ENCODE assay signal across 9 cellular contexts in the genomic region with DNA sequence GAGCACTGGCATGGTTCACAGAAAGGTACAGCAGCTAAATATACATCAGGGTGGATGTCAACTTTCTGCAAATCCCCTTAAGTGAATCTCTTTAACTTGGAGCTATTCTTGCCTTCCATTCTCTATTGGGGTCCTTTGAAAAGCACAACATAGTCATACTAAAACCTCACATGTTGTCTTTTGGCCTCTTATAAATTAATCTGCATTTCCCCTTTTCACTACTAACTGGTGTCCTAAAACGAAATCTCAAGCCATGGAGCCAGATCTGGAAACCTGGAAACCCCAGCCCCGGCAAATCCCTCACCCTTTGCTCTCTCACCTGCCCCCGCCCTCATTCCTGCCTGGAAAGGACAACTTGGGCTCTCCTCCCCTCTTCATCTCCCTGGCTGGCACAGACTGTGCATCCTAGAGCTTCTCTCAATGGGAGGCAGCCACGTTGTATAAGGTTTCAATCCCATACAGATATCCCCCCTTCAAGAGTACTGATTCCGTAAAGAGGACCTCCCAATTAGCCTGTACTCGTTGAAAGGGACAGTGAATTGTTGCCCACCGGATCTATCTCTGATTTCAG. TPM values are rescaled to one million over a fixed set of nuclear protein-coding genes. Genes with fewer than 3 reads are reported as not detected.
DNase-seq lines count a peak whose midpoint lies in the region; ATAC-seq, FAIRE-seq and TF ChIP-seq lines count a peak whose summit lies in the region.
"Had no signal": no experiment of that assay in that cellular context is flagged by ENCODE, and none has a peak within 500 bp of the region (broad histone marks: within the 10 kb centered on the region; RNA-seq: fewer than 3 reads in every experiment).

No MANE protein-coding gene starts in this region.

- H3K27me3 Mint-ChIP-seq in Caco-2 (ENCODE audit: insufficient read depth, unreplicated experiment), result no peaks in the 10 kb centered on the region

- POLR2A ChIA-PET in Caco-2 (lab: Charles Lee), result no interaction called here

- no peak overlapping the region for H3K27ac ChIP-seq in esophagus (ENCODE audit: low read depth in 2 of 2, low read length in 1 of 2)
- H3K27ac ChIP-seq in pancreas, result peak overlapping the region in 2 of 4 donors; percentile 99
- H3K27ac ChIP-seq in WERI-Rb-1, result no peak overlapping the region

- H3K9me3 ChIP-seq in Caco-2, result no peaks in the 10 kb centered on the region
- H3K9me3 ChIP-seq in esophagus (ENCODE audit: control insufficient read depth in 2 of 2, insufficient read depth in 1 of 2, low read depth in 1 of 2, low read length in 1 of 2), result no peaks in the 10 kb centered on the region
- no peaks in the 10 kb centered on the region for H3K9me3 ChIP-seq in pancreas
- H3K9me3 ChIP-seq in WERI-Rb-1 (ENCODE audit: severe bottlenecking), result no peaks in the 10 kb centered on the region

- intact Hi-C loops in Caco-2 (cut with micrococcal nuclease; ENCODE audit: unreplicated experiment) (loop anchor here (5.0 to 10.0 kb wide), 4 partner anchors 73 to 714 kb away; no protein-coding TSS in a partner anchor), pancreas (cut with DNase I) (no loop called here)

- H3K4me1 Mint-ChIP-seq in Caco-2 (ENCODE audit: low read depth, unreplicated experiment), result no peaks in the 10 kb centered on the region

- WGBS in esophagus, 2 donors, result 19 to 25% methylated on average over 7 of the region's 7 CpGs
- 19 to 36% methylated on average over 7 of the region's 7 CpGs for WGBS in pancreas, 2 donors

- H3K4me1 ChIP-seq in Caco-2, result 0 out of 2 replicates have a peak, but pooled peaks cover 7% of the 10 kb centered on the region
- peaks cover 0 to 9% of the 10 kb centered on the region in 2 donors for H3K4me1 ChIP-seq in esophagus (ENCODE audit: control insufficient read depth in 2 of 2, insufficient read depth in 2 of 2, low read length in 1 of 2)
- H3K4me1 ChIP-seq in pancreas, result peaks cover 0 to 24% (median 0%) of the 10 kb centered on the region in 3 donors

- ATAC-seq in pancreas (no peak), esophagus mucosa (no peak)

- H3K27me3 ChIP-seq in Caco-2 (replicated peaks; ENCODE audit: control insufficient read depth, insufficient read depth, low read length) (no peaks in the 10 kb centered on the region), esophagus (ENCODE audit: control insufficient read depth in 1 of 2, insufficient read depth in 2 of 2, low read length in 2 of 2) (no peaks in the 10 kb centered on the region), pancreas (no peaks in the 10 kb centered on the region), WERI-Rb-1 (ENCODE audit: insufficient read depth, low read depth, severe bottlenecking) (no peaks in the 10 kb centered on the region)

- no peaks in the 10 kb centered on the region for H3K36me3 Mint-ChIP-seq in Caco-2 (ENCODE audit: insufficient read depth, unreplicated experiment)

- peak overlapping the region; percentile 44 for H3K4me3 ChIP-seq in Caco-2 (ENCODE audit: low read depth, low read length)
- H3K4me3 ChIP-seq in esophagus (ENCODE audit: low read depth in 1 of 2, low read length in 2 of 2), result peak overlapping the region; percentile 58 to 88
- H3K4me3 ChIP-seq in pancreas, result peak overlapping the region; percentile 49 to 66 (median 60)
- no peak overlapping the region for H3K4me3 ChIP-seq in WERI-Rb-1 (ENCODE audit: low read depth, low read length)

- H3K27ac Mint-ChIP-seq in Caco-2 (ENCODE audit: unreplicated experiment), result no peak overlapping the region

- no TSS peak for BruUV-seq in Caco-2 (replicated peaks; lab: Mats Ljungman, UMichigan)

- CTCF ChIA-PET in Caco-2 (lab: Charles Lee), result no interaction called here

- no peak for TF ChIP-seq CTCF in Caco-2 (IDR thresholded peaks at IDR 0.05; ENCODE audit: insufficient read depth in 1 of 2, low read depth in 1 of 2, low read length in 1 of 2, severe bottlenecking in 1 of 2, unreplicated experiment in 1 of 2)
- TF ChIP-seq CTCF in pancreas (IDR thresholded peaks at IDR 0.05), result no peak
- no peak for TF ChIP-seq CTCF in WERI-Rb-1 (IDR thresholded peaks at IDR 0.05; ENCODE audit: low read depth, low read length)

- H3K9me3 Mint-ChIP-seq in Caco-2 (ENCODE audit: unreplicated experiment), result no peaks in the 10 kb centered on the region

- no peak overlapping the region for H3K4me3 Mint-ChIP-seq in Caco-2 (ENCODE audit: unreplicated experiment)

- FAIRE-seq in pancreas (lab: Jason Lieb, UNC), result no peak
- no peak for FAIRE-seq in RCC 7860 (lab: Jason Lieb, UNC)
- FAIRE-seq: islet of Langerhans had no signal

- no peak for DNase-seq in Caco-2
- DNase-seq in NCI-H1105 (lab: John Stamatoyannopoulos, UW), result peak; percentile 15
- DNase-seq in pancreas, result no peak
- no peak for DNase-seq in superior temporal gyrus (ENCODE audit: extremely low spot score)
- no peak for DNase-seq in RCC 7860 (ENCODE audit: low spot score)
- DNase-seq in WERI-Rb-1, result no peak

- no peaks in the 10 kb centered on the region for H3K36me3 ChIP-seq in Caco-2 (ENCODE audit: control insufficient read depth, insufficient read depth, low read length)
- peaks cover 0 to 2% of the 10 kb centered on the region in 2 donors for H3K36me3 ChIP-seq in esophagus (ENCODE audit: control insufficient read depth in 2 of 2, insufficient read depth in 2 of 2, low read length in 1 of 2)
- peaks cover 0 to 5% (median 0%) of the 10 kb centered on the region in 3 donors for H3K36me3 ChIP-seq in pancreas
- H3K36me3 ChIP-seq in WERI-Rb-1, result no peaks in the 10 kb centered on the region

RNA-seq across cellular contexts. Expression of a gene that starts 1.5 kb away (rescaled TPM):
- total RNA-seq in Caco-2 (2022), result 2.0 and 2.1 TPM in 2 replicates
- polyA plus RNA-seq in esophagus, result 1 to 10 TPM; 2.0 to 4.7 TPM
- 10 to 100 TPM in 4 of 6 donors, 1 to 10 TPM in 2; 6.3 to 14.5 (median 10.6) TPM for total RNA-seq in pancreas
- polyA plus RNA-seq in pancreas, result 1 to 10 TPM; 4.7 to 8.4 TPM
- total RNA-seq in esophagus mucosa, result 3.0 TPM
